1 cellular context compared by ENCODE assay signal in the genomic region with DNA sequence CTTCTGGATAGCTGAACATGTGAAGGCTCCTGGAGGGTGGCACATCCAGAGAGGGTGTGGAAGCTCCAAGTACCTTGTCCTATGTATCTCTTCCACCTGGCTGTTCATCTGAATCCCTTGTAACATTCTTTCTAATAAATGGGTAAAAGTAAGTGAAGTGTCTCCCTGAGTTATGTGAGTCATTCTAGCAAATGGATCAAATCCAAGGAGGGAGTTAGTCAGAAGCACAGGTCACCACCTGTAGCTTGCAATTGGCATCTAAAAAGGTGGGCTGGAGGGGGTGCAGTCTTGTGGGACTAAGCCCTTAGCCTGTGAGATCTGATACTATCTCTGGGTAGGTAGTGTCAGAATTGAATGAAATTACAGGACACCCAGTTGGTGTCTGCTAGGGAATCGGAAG.
TF ChIP-seq lines count a peak whose summit lies in the region.

No MANE protein-coding gene starts in this region.

TF ChIP-seq in WTC11, 78 proteins besides CTCF, POLR2A, EP300 and RAD21 (continued from another document):
- TF ChIP-seq, protein P1, sequence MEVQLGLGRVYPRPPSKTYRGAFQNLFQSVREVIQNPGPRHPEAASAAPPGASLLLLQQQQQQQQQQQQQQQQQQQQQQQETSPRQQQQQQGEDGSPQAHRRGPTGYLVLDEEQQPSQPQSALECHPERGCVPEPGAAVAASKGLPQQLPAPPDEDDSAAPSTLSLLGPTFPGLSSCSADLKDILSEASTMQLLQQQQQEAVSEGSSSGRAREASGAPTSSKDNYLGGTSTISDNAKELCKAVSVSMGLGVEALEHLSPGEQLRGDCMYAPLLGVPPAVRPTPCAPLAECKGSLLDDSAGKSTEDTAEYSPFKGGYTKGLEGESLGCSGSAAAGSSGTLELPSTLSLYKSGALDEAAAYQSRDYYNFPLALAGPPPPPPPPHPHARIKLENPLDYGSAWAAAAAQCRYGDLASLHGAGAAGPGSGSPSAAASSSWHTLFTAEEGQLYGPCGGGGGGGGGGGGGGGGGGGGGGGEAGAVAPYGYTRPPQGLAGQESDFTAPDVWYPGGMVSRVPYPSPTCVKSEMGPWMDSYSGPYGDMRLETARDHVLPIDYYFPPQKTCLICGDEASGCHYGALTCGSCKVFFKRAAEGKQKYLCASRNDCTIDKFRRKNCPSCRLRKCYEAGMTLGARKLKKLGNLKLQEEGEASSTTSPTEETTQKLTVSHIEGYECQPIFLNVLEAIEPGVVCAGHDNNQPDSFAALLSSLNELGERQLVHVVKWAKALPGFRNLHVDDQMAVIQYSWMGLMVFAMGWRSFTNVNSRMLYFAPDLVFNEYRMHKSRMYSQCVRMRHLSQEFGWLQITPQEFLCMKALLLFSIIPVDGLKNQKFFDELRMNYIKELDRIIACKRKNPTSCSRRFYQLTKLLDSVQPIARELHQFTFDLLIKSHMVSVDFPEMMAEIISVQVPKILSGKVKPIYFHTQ (CRISPR knock-in tag; IDR thresholded peaks at IDR 0.05): no peak
- TF ChIP-seq OVOL2 (CRISPR knock-in tag; IDR thresholded peaks at IDR 0.05; ENCODE audit: borderline replicate concordance) (no peak), FOXP4 (CRISPR knock-in tag; IDR thresholded peaks at IDR 0.05) (no peak), IRF1 (CRISPR knock-in tag; IDR thresholded peaks at IDR 0.05) (no peak), ZNF423 (CRISPR knock-in tag; IDR thresholded peaks at IDR 0.05) (no peak), ZNF138 (CRISPR knock-in tag; conservative IDR thresholded peaks at IDR 0.05) (no peak), ZBTB21 (CRISPR knock-in tag; IDR thresholded peaks at IDR 0.05; ENCODE audit: borderline replicate concordance) (no peak), NR2C2 (CRISPR knock-in tag; IDR thresholded peaks at IDR 0.05) (no peak), ZNF416 (CRISPR knock-in tag; IDR thresholded peaks at IDR 0.05) (no peak), ZNF512 (CRISPR knock-in tag; IDR thresholded peaks at IDR 0.05; ENCODE audit: borderline replicate concordance) (no peak)
- TF ChIP-seq, protein P2, sequence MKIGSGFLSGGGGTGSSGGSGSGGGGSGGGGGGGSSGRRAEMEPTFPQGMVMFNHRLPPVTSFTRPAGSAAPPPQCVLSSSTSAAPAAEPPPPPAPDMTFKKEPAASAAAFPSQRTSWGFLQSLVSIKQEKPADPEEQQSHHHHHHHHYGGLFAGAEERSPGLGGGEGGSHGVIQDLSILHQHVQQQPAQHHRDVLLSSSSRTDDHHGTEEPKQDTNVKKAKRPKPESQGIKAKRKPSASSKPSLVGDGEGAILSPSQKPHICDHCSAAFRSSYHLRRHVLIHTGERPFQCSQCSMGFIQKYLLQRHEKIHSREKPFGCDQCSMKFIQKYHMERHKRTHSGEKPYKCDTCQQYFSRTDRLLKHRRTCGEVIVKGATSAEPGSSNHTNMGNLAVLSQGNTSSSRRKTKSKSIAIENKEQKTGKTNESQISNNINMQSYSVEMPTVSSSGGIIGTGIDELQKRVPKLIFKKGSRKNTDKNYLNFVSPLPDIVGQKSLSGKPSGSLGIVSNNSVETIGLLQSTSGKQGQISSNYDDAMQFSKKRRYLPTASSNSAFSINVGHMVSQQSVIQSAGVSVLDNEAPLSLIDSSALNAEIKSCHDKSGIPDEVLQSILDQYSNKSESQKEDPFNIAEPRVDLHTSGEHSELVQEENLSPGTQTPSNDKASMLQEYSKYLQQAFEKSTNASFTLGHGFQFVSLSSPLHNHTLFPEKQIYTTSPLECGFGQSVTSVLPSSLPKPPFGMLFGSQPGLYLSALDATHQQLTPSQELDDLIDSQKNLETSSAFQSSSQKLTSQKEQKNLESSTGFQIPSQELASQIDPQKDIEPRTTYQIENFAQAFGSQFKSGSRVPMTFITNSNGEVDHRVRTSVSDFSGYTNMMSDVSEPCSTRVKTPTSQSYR (CRISPR knock-in tag; IDR thresholded peaks at IDR 0.05): no peak
